Comparison of ENCODE assay signal across 16 cellular contexts in genomic region chr4:57023104-57023503, GRCh38. TPM values are rescaled to one million over a fixed set of nuclear protein-coding genes. Genes with fewer than 3 reads are reported as not detected.
DNase-seq lines count a peak whose midpoint lies in the region; ATAC-seq, FAIRE-seq and TF ChIP-seq lines count a peak whose summit lies in the region.
"Had no signal": no experiment of that assay in that cellular context is flagged by ENCODE, and none has a peak within 500 bp of the region (broad histone marks: within the 10 kb centered on the region; RNA-seq: fewer than 3 reads in every experiment).

No MANE protein-coding gene starts in this region.

- H3K79me2 ChIP-seq in ACC112 (ENCODE audit: control insufficient read depth, insufficient read depth, low read length, unreplicated experiment): peaks cover 7% of the 10 kb centered on the region
- H3K79me2 ChIP-seq in astrocyte (ENCODE audit: insufficient read depth, low read length): no peaks in the 10 kb centered on the region
- H3K79me2 ChIP-seq: hepatocyte had no signal

- H3K4me1 ChIP-seq in ACC112 (ENCODE audit: control insufficient read depth, insufficient read depth, low read length, unreplicated experiment) (peaks cover 48% of the 10 kb centered on the region), astrocyte (ENCODE audit: insufficient read depth, low read length) (peaks cover 19% of the 10 kb centered on the region)
- no peaks in the 10 kb centered on the region for H3K4me1 ChIP-seq in effector memory CD4-positive, alpha-beta T cell (ENCODE audit: control insufficient read depth, insufficient read depth, low read length, poor library complexity, severe bottlenecking)
- H3K4me1 ChIP-seq: BE2C, lower lobe of right lung, uterus had no signal

- no peaks in the 10 kb centered on the region for H3K9me3 ChIP-seq in astrocyte (ENCODE audit: insufficient read depth, low read depth, low read length)
- H3K9me3 ChIP-seq in effector memory CD4-positive, alpha-beta T cell (ENCODE audit: control insufficient read depth, low read length): no peaks in the 10 kb centered on the region
- H3K9me3 ChIP-seq: BE2C, lower lobe of right lung, uterus had no signal

- peak; percentile 99 for FAIRE-seq in astrocyte (lab: Jason Lieb, UNC)

- H3K4me1 Mint-ChIP-seq in astrocyte (ENCODE audit: low read depth, unreplicated experiment): peaks cover 23% of the 10 kb centered on the region

- H3K9ac ChIP-seq in astrocyte (ENCODE audit: low read length): no peak overlapping the region

- peak overlapping the region; percentile 16 for H3K4me2 ChIP-seq in astrocyte (ENCODE audit: low read length)
- H3K4me2 ChIP-seq: hepatocyte had no signal

- H3K27ac ChIP-seq in ACC112 (ENCODE audit: low read depth, low read length) (peak overlapping the region; percentile 91), astrocyte (ENCODE audit: low read depth, low read length) (peak overlapping the region; percentile 70), coronary artery (peak overlapping the region in 1 of 2 donors; percentile 19)
- H3K27ac ChIP-seq in effector memory CD4-positive, alpha-beta T cell (ENCODE audit: insufficient read depth, low read length, poor library complexity, severe bottlenecking): no peak overlapping the region
- H3K27ac ChIP-seq: hepatocyte, lower lobe of right lung, uterus had no signal

- H3K36me3 ChIP-seq in ACC112 (ENCODE audit: insufficient read depth, low read length) (peaks cover 50% of the 10 kb centered on the region), astrocyte (ENCODE audit: insufficient read depth, low read length) (peaks cover 67% of the 10 kb centered on the region)
- H3K36me3 ChIP-seq in effector memory CD4-positive, alpha-beta T cell (ENCODE audit: control insufficient read depth, insufficient read depth, low read length): peaks cover 80% of the 10 kb centered on the region
- H3K36me3 ChIP-seq: uterus had no signal

- H3K4me3 ChIP-seq in ACC112 (ENCODE audit: low read depth, low read length) (no peak overlapping the region), astrocyte (ENCODE audit: insufficient read depth, low read depth, low read length) (no peak overlapping the region), foreskin fibroblast (ENCODE audit: low read depth in 1 of 2, low read length in 2 of 2) (no peak overlapping the region), coronary artery (no peak overlapping the region)
- no peak overlapping the region for H3K4me3 ChIP-seq in effector memory CD4-positive, alpha-beta T cell (ENCODE audit: insufficient read depth, low read depth, low read length, poor library complexity, severe bottlenecking)
- H3K4me3 ChIP-seq: hepatocyte, lower lobe of right lung, uterus had no signal

- no peaks in the 10 kb centered on the region for H3K27me3 Mint-ChIP-seq in astrocyte (ENCODE audit: low read depth, unreplicated experiment)
- H3K27me3 Mint-ChIP-seq: T-helper 17 cell had no signal

- DNase-seq in HCEC 1CT (peak; percentile 88), astrocyte (ENCODE audit: low read depth) (peak; percentile 90), foreskin fibroblast (peak; percentile 83 to 88), coronary artery (ENCODE audit: low spot score) (no peak), putamen (ENCODE audit: low spot score) (no peak)
- DNase-seq in effector memory CD4-positive, alpha-beta T cell: no peak
- DNase-seq: activated CD4-positive, alpha-beta T cell treated with anti-CD3 and anti-CD28 coated beads, Interleukin-2, amount 50 U/mL, for 48 hours; activated naive CD4-positive, alpha-beta T cell treated with Interleukin-2 at 50 U/mL for 16 hours; BE2C; GDM1; lower lobe of right lung; T-helper 17 cell; uterus had no signal

- no peak for ATAC-seq in GM18873 (IDR thresholded peaks at IDR 0.05; ENCODE audit: low FRiP score, unreplicated experiment)
- ATAC-seq: lower lobe of right lung, T-helper 17 cell had no signal

- H3K27me3 ChIP-seq in ACC112 (ENCODE audit: insufficient read depth, low read length) (no peaks in the 10 kb centered on the region), astrocyte (ENCODE audit: insufficient read depth, low read length) (no peaks in the 10 kb centered on the region)
- no peaks in the 10 kb centered on the region for H3K27me3 ChIP-seq in effector memory CD4-positive, alpha-beta T cell (replicated peaks; ENCODE audit: control insufficient read depth, insufficient read depth, low read length, poor library complexity, severe bottlenecking)
- H3K27me3 ChIP-seq: BE2C, hepatocyte, uterus had no signal

- H2AFZ ChIP-seq in ACC112 (ENCODE audit: low read length, unreplicated experiment) (no peak overlapping the region), astrocyte (ENCODE audit: low read depth, low read length) (no peak overlapping the region)
- H2AFZ ChIP-seq: hepatocyte had no signal

- peaks cover 19% of the 10 kb centered on the region for H4K20me1 ChIP-seq in astrocyte (ENCODE audit: insufficient read depth, low read length)

- H3K36me3 Mint-ChIP-seq in astrocyte (ENCODE audit: low read depth, unreplicated experiment): peaks cover 7% of the 10 kb centered on the region

- TF ChIP-seq CTCF in astrocyte (IDR thresholded peaks at IDR 0.05; ENCODE audit: insufficient read depth, low read depth, low read length) (no peak), foreskin fibroblast (IDR thresholded peaks at IDR 0.05; ENCODE audit: low read depth, low read length) (no peak), coronary artery (IDR thresholded peaks at IDR 0.05) (no peak)

- H3K9me3 Mint-ChIP-seq in astrocyte (ENCODE audit: unreplicated experiment): no peaks in the 10 kb centered on the region

- H3K4me3 Mint-ChIP-seq in astrocyte (ENCODE audit: unreplicated experiment): no peak overlapping the region
- H3K4me3 Mint-ChIP-seq: T-helper 17 cell had no signal

- H3K27ac Mint-ChIP-seq in astrocyte (ENCODE audit: unreplicated experiment): no peak overlapping the region
- H3K27ac Mint-ChIP-seq: T-helper 17 cell had no signal

RNA-seq across cellular contexts. Expression of gene POLR2B, which starts 44.4 kb away (rescaled TPM):
- 115 and 135 TPM in 2 replicates for total RNA-seq in astrocyte

RNA-seq across cellular contexts. Expression of gene NOA1, which starts 45.7 kb away (rescaled TPM):
- 16.2 and 17.0 TPM in 2 replicates for total RNA-seq in astrocyte

Comparison
In these comparisons a context has a peak if more than half of its experiments do, and no peak if none do; other contexts are left out.
1. DNase-seq: peak in HCEC 1CT (single experiment), astrocyte (single experiment) and foreskin fibroblast (2 of 2); none in coronary artery (single experiment), putamen (single experiment) and effector memory CD4-positive, alpha-beta T cell (0 of 3).